In genomic region chr1:19643602-19644419, GRCh38 we compare ENCODE assay signal across 8 cellular contexts. TPM values are rescaled to one million over a fixed set of nuclear protein-coding genes. Genes with fewer than 3 reads are reported as not detected.
DNase-seq lines count a peak whose midpoint lies in the region; ATAC-seq lines count a peak whose summit lies in the region.

A gene with protein sequence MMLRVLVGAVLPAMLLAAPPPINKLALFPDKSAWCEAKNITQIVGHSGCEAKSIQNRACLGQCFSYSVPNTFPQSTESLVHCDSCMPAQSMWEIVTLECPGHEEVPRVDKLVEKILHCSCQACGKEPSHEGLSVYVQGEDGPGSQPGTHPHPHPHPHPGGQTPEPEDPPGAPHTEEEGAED (plus strand): TSS chr1:19644311. CDS start chr1:19655031, 10,720 bp downstream.

- peak within 1 kb of the TSS; percentile 98 for H3K9ac ChIP-seq in mucosa of stomach (ENCODE audit: low read length)

- H3K27me3 ChIP-seq in esophagus (ENCODE audit: control insufficient read depth in 1 of 2, insufficient read depth in 2 of 2, low read length in 2 of 2) (no peaks in the 10 kb centered on the region), mucosa of stomach (ENCODE audit: control insufficient read depth, insufficient read depth, low read length) (no peaks in the 10 kb centered on the region)

- ATAC-seq in GM19351 (IDR thresholded peaks at IDR 0.05; ENCODE audit: unreplicated experiment): peak; percentile 50

- peak within 1 kb of the TSS; percentile 94 to 98 for H3K27ac ChIP-seq in esophagus (ENCODE audit: low read depth in 2 of 2, low read length in 1 of 2)

- H3K9me3 ChIP-seq in esophagus (ENCODE audit: control insufficient read depth in 2 of 2, insufficient read depth in 1 of 2, low read depth in 1 of 2, low read length in 1 of 2) (no peaks in the 10 kb centered on the region), mucosa of stomach (ENCODE audit: control insufficient read depth, low read length) (no peaks in the 10 kb centered on the region)

- no peaks in the 10 kb centered on the region for H3K36me3 ChIP-seq in esophagus (ENCODE audit: control insufficient read depth in 2 of 2, insufficient read depth in 2 of 2, low read length in 1 of 2)
- no peaks in the 10 kb centered on the region for H3K36me3 ChIP-seq in mucosa of stomach (ENCODE audit: control insufficient read depth, insufficient read depth, low read length)

- 1 to 2% methylated on average over 35 to 94 of the region's 94 CpGs for WGBS in esophagus, 2 donors

- DNase-seq in NCI-H226 (peak; percentile 80), NCI-H1092 treated with DMSO at 0.1 percent for 48 hours (lab: John Stamatoyannopoulos, UW) (no peak), superior temporal gyrus (ENCODE audit: extremely low spot score) (no peak)
- DNase-seq in activated T-cell treated with anti-CD3 and anti-CD28 coated beads, Interleukin-2, amount 50 U/mL, for 1 hour: peak; percentile 82
- DNase-seq in stimulated activated CD8-positive, alpha-beta memory T cell treated with anti-CD3 and anti-CD28 coated beads, Interleukin-7, amount 100 ng/mL, for 1 hour (ENCODE audit: low read depth in 2 of 2): peak; percentile 42 to 52

- peak within 1 kb of the TSS; percentile 68 to 91 for H3K4me3 ChIP-seq in esophagus (ENCODE audit: low read depth in 1 of 2, low read length in 2 of 2)
- H3K4me3 ChIP-seq in mucosa of stomach (ENCODE audit: low read length): peak within 1 kb of the TSS; percentile 82

- H3K4me1 ChIP-seq in esophagus (ENCODE audit: control insufficient read depth in 2 of 2, insufficient read depth in 2 of 2, low read length in 1 of 2): peaks cover 8 to 21% of the 10 kb centered on the region in 2 donors
- H3K4me1 ChIP-seq in mucosa of stomach (ENCODE audit: control insufficient read depth, insufficient read depth, low read length): peaks cover 76% of the 10 kb centered on the region

RNA-seq across cellular contexts. Expression of the gene that starts here (rescaled TPM):
- 100 to 1,000 TPM in 1 of 2 donors, 10 to 100 TPM in 1; 91.7 to 111 TPM for polyA plus RNA-seq in esophagus

Comparison
In these comparisons a context has a peak if more than half of its experiments do, and no peak if none do; other contexts are left out.
1. DNase-seq: peak in NCI-H226 (single experiment), activated T-cell treated with anti-CD3 and anti-CD28 coated beads, Interleukin-2, amount 50 U/mL, for 1 hour (single experiment) and stimulated activated CD8-positive, alpha-beta memory T cell treated with anti-CD3 and anti-CD28 coated beads, Interleukin-7, amount 100 ng/mL, for 1 hour (2 of 2); none in NCI-H1092 treated with DMSO at 0.1 percent for 48 hours (single experiment) and superior temporal gyrus (single experiment).